In genomic region chr1:245154429-245155185, GRCh38 we compare ENCODE assay signal across 1 cellular context.
TF ChIP-seq lines count a peak whose summit lies in the region.

KIF26B (plus strand) TSS chr1:245154985; CDS start chr1:245155425, 440 bp downstream.

TF ChIP-seq in WTC11, 78 proteins besides CTCF, POLR2A, EP300 and RAD21 (continued from another document):
- 0 out of 2 replicates have a peak, but pooled peaks have one; percentile 40 for TF ChIP-seq ETV6 (CRISPR knock-in tag; IDR thresholded peaks at IDR 0.05)
